Comparison of ENCODE assay signal across 20 cellular contexts in genomic region chr12:123129651-123130050, GRCh38. TPM values are rescaled to one million over a fixed set of nuclear protein-coding genes. Genes with fewer than 3 reads are reported as not detected.
A peak's percentile ranks its signal among the peaks of the same experiment; 100 is the strongest.
DNase-seq lines count a peak whose midpoint lies in the region; ATAC-seq and TF ChIP-seq lines count a peak whose summit lies in the region.
"Had no signal": no experiment of that assay in that cellular context is flagged by ENCODE, and none has a peak within 500 bp of the region (broad histone marks: within the 10 kb centered on the region; RNA-seq: fewer than 3 reads in every experiment).

No MANE protein-coding gene starts in this region.

- H3K4me1 Mint-ChIP-seq in activated naive CD4-positive, alpha-beta T cell treated with anti-CD3 and anti-CD28 coated beads, Interleukin-2, amount 10 ng/mL, durations not matched to agents 7 days and 5 days, result peaks cover 48% of the 10 kb centered on the region
- peaks cover 46% of the 10 kb centered on the region for H3K4me1 Mint-ChIP-seq in activated naive CD4-positive, alpha-beta T cell treated with anti-CD3 and anti-CD28 coated beads for 36 hours (ENCODE audit: low read depth)
- H3K4me1 Mint-ChIP-seq in stimulated activated naive B cell treated with anti-CD40 and anti-IgM and Interleukin-4, amounts not matched to agents 10 μg/mL and 1 μg/mL and 100 μg/mL, for 72 hours, result peaks cover 36 to 72% of the 10 kb centered on the region in 2 donors

- H3K36me3 Mint-ChIP-seq in activated naive CD4-positive, alpha-beta T cell treated with anti-CD3 and anti-CD28 coated beads, Interleukin-2, amount 10 ng/mL, durations not matched to agents 7 days and 5 days, result peaks cover 10% of the 10 kb centered on the region
- no peaks in the 10 kb centered on the region for H3K36me3 Mint-ChIP-seq in activated naive CD4-positive, alpha-beta T cell treated with anti-CD3 and anti-CD28 coated beads for 36 hours (ENCODE audit: low read depth)
- no peaks in the 10 kb centered on the region for H3K36me3 Mint-ChIP-seq in stimulated activated naive B cell treated with anti-CD40 and anti-IgM and Interleukin-4, amounts not matched to agents 10 μg/mL and 1 μg/mL and 100 μg/mL, for 72 hours

- DNase-seq in activated naive CD4-positive, alpha-beta T cell treated with anti-CD3 and anti-CD28 coated beads, Interleukin-2, amount 10 ng/mL, durations not matched to agents 7 days and 5 days, result no peak
- DNase-seq in activated naive CD4-positive, alpha-beta T cell treated with anti-CD3 and anti-CD28 coated beads for 36 hours, result no peak
- peak; percentile 55 for DNase-seq in NAMALWA (ENCODE audit: low spot score)
- DNase-seq in epithelial cell of esophagus (ENCODE audit: low read depth), result peak; percentile 38
- no peak for DNase-seq in stimulated activated naive B cell treated with anti-CD40 and anti-IgM and Interleukin-4, amounts not matched to agents 10 μg/mL and 1 μg/mL and 100 μg/mL, for 72 hours
- DNase-seq in central memory CD4-positive, alpha-beta T cell, result no peak
- no peak for DNase-seq in NCI-H2107 treated with DMSO at 0.1 percent for 48 hours (lab: John Stamatoyannopoulos, UW; ENCODE audit: unreplicated experiment)
- DNase-seq: DMS79, Kasumi-1, NCI-H1105, NCI-H1694, NCI-H2081 treated with DMSO at 0.1 percent for 48 hours, NCI-H510A, NCI-H774, PC-3, RPMI8226, SIG-M5 had no signal

- H3K4me3 ChIP-seq in epithelial cell of esophagus (ENCODE audit: low read length), result no peak overlapping the region
- H3K4me3 ChIP-seq: HAP-1 had no signal

- H3K9me3 Mint-ChIP-seq in activated naive CD4-positive, alpha-beta T cell treated with anti-CD3 and anti-CD28 coated beads, Interleukin-2, amount 10 ng/mL, durations not matched to agents 7 days and 5 days, result no peaks in the 10 kb centered on the region
- H3K9me3 Mint-ChIP-seq in activated naive CD4-positive, alpha-beta T cell treated with anti-CD3 and anti-CD28 coated beads for 36 hours, result no peaks in the 10 kb centered on the region
- H3K9me3 Mint-ChIP-seq in stimulated activated naive B cell treated with anti-CD40 and anti-IgM and Interleukin-4, amounts not matched to agents 10 μg/mL and 1 μg/mL and 100 μg/mL, for 72 hours, result no peaks in the 10 kb centered on the region

- intact Hi-C loops in activated naive CD4-positive, alpha-beta T cell treated with anti-CD3 and anti-CD28 coated beads for 36 hours (cut with micrococcal nuclease), result loop anchor here (5.0 kb wide), 1 partner anchor 87 kb away; no protein-coding TSS in a partner anchor

- CTCF ChIA-PET in activated naive CD4-positive, alpha-beta T cell treated with anti-CD3 and anti-CD28 coated beads, Interleukin-2, amount 10 ng/mL, durations not matched to agents 7 days and 5 days (lab: Charles Lee), result no interaction called here
- CTCF ChIA-PET in activated naive CD4-positive, alpha-beta T cell treated with anti-CD3 and anti-CD28 coated beads for 36 hours (lab: Charles Lee), result interaction anchor here (0.7 kb wide), 1 partner anchor 85 kb away, joined by 3 read pairs; no protein-coding TSS in a partner anchor

- no peak for TF ChIP-seq CTCF in epithelial cell of esophagus (IDR thresholded peaks at IDR 0.05; ENCODE audit: insufficient read depth, low read depth, low read length, missing control alignments)

- no peak for ATAC-seq in stimulated activated naive B cell treated with anti-CD40 and anti-IgM and Interleukin-4, amounts not matched to agents 10 μg/mL and 1 μg/mL and 100 μg/mL, for 72 hours (replicated peaks)
- no peak for ATAC-seq in HG03139 (IDR thresholded peaks at IDR 0.05; ENCODE audit: unreplicated experiment)
- ATAC-seq: PC-3, SK-N-SH treated with all-trans-retinoic acid at 6 μM for 48 hours had no signal

- no peak overlapping the region for H3K4me3 Mint-ChIP-seq in activated naive CD4-positive, alpha-beta T cell treated with anti-CD3 and anti-CD28 coated beads, Interleukin-2, amount 10 ng/mL, durations not matched to agents 7 days and 5 days
- H3K4me3 Mint-ChIP-seq in activated naive CD4-positive, alpha-beta T cell treated with anti-CD3 and anti-CD28 coated beads for 36 hours, result no peak overlapping the region
- H3K4me3 Mint-ChIP-seq in stimulated activated naive B cell treated with anti-CD40 and anti-IgM and Interleukin-4, amounts not matched to agents 10 μg/mL and 1 μg/mL and 100 μg/mL, for 72 hours, result no peak overlapping the region

- peak overlapping the region; percentile 49 for H3K27ac Mint-ChIP-seq in activated naive CD4-positive, alpha-beta T cell treated with anti-CD3 and anti-CD28 coated beads, Interleukin-2, amount 10 ng/mL, durations not matched to agents 7 days and 5 days
- H3K27ac Mint-ChIP-seq in activated naive CD4-positive, alpha-beta T cell treated with anti-CD3 and anti-CD28 coated beads for 36 hours, result no peak overlapping the region
- H3K27ac Mint-ChIP-seq in stimulated activated naive B cell treated with anti-CD40 and anti-IgM and Interleukin-4, amounts not matched to agents 10 μg/mL and 1 μg/mL and 100 μg/mL, for 72 hours, result peak overlapping the region; percentile 67

- no peaks in the 10 kb centered on the region for H3K27me3 Mint-ChIP-seq in activated naive CD4-positive, alpha-beta T cell treated with anti-CD3 and anti-CD28 coated beads, Interleukin-2, amount 10 ng/mL, durations not matched to agents 7 days and 5 days
- no peaks in the 10 kb centered on the region for H3K27me3 Mint-ChIP-seq in activated naive CD4-positive, alpha-beta T cell treated with anti-CD3 and anti-CD28 coated beads for 36 hours (ENCODE audit: low read depth)
- H3K27me3 Mint-ChIP-seq in stimulated activated naive B cell treated with anti-CD40 and anti-IgM and Interleukin-4, amounts not matched to agents 10 μg/mL and 1 μg/mL and 100 μg/mL, for 72 hours, result no peaks in the 10 kb centered on the region

RNA-seq across cellular contexts. Expression of gene PITPNM2, which starts 21.2 kb away (rescaled TPM):
- 10 to 100 TPM; 15.4 TPM for total RNA-seq in activated naive CD4-positive, alpha-beta T cell treated with anti-CD3 and anti-CD28 coated beads for 36 hours

Comparison
In these comparisons a context has a peak if more than half of its experiments do, and no peak if none do; other contexts are left out.
1. DNase-seq: peak in NAMALWA (single experiment) and epithelial cell of esophagus (single experiment); none in activated naive CD4-positive, alpha-beta T cell treated with anti-CD3 and anti-CD28 coated beads, Interleukin-2, amount 10 ng/mL, durations not matched to agents 7 days and 5 days (single experiment), activated naive CD4-positive, alpha-beta T cell treated with anti-CD3 and anti-CD28 coated beads for 36 hours (single experiment), stimulated activated naive B cell treated with anti-CD40 and anti-IgM and Interleukin-4, amounts not matched to agents 10 μg/mL and 1 μg/mL and 100 μg/mL, for 72 hours (single experiment), central memory CD4-positive, alpha-beta T cell (single experiment) and NCI-H2107 treated with DMSO at 0.1 percent for 48 hours (single experiment).